In the genomic region with DNA sequence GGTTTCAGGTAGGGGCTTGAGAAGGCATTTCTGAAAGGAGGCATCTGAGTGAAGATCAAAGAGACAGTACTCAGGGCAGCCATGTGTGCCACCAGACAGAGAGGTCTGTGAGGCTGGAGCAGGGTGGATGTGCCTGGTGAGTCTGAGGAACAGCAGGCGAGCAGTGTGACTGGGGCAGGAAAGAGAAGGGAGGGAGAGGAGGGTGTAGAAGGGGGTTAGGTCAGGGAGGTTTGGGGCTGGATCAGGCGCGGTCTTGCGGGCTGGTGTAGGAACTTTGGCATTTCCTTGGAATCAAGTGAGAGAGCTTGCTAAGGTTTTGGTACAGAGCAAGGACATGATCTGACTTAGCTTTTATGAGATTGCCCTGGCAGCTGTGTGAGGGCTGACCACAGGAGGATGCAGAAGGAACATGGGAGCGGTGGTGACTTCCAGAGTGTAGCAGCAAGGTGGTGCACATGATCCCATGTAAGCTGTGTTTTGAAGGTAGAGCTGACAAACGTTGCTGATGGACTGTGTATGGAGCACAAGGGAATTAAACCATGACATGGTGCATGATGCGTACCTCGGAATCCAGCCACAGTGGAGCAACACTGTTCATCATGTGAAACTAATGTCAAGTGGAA, we compare ENCODE assay signal across 18 cellular contexts. TPM values are rescaled to one million over a fixed set of nuclear protein-coding genes. Genes with fewer than 3 reads are reported as not detected.
"Had no signal": no experiment of that assay in that cellular context is flagged by ENCODE, and none has a peak within 500 bp of the region (broad histone marks: within the 10 kb centered on the region; RNA-seq: fewer than 3 reads in every experiment).

No MANE protein-coding gene starts in this region.

- DNase-seq: activated CD8-positive, alpha-beta memory T cell treated with anti-CD3 and anti-CD28 coated beads, Interleukin-2, amount 10 ng/mL, durations not matched to agents 7 days and 5 days; activated gamma-delta T cell treated with Interleukin-2 at 50 U/mL for 16 hours; activated naive CD8-positive, alpha-beta T cell treated with anti-CD3 and anti-CD28 coated beads for 36 hours; activated T-cell treated with anti-CD3 and anti-CD28 coated beads, Interleukin-2, amount 50 U/mL, for 48 hours; dorsolateral prefrontal cortex; glutamatergic neuron; left cardiac atrium; psoas muscle; stimulated activated CD4-positive, alpha-beta T cell treated with anti-CD3 and anti-CD28 coated beads, Interleukin-2, amount 100 ng/mL, for 48 hours; T-helper 17 cell; testis had no signal

- H3K4me3 Mint-ChIP-seq: activated CD8-positive, alpha-beta memory T cell treated with anti-CD3 and anti-CD28 coated beads, Interleukin-2, amount 10 ng/mL, durations not matched to agents 7 days and 5 days; activated naive CD8-positive, alpha-beta T cell treated with anti-CD3 and anti-CD28 coated beads for 36 hours; natural killer cell treated with Interleukin-12 subunit alpha and Interleukin-12 subunit beta and Interleukin-15 and Interleukin-18, amount 100 ng/mL, for 72 hours; stimulated activated naive CD8-positive, alpha-beta T cell treated with anti-CD3 and anti-CD28 coated beads, Interleukin-15, Interleukin-2, amounts not matched to agents 100 ng/mL and 50 ng/mL, for 24 hours; T-helper 17 cell had no signal

- H3K4me1 Mint-ChIP-seq: activated CD8-positive, alpha-beta memory T cell treated with anti-CD3 and anti-CD28 coated beads, Interleukin-2, amount 10 ng/mL, durations not matched to agents 7 days and 5 days; activated naive CD8-positive, alpha-beta T cell treated with anti-CD3 and anti-CD28 coated beads for 36 hours had no signal

- H3K4me3 ChIP-seq: dorsolateral prefrontal cortex, esophagus muscularis mucosa, lung, psoas muscle, testis, vagina had no signal

- H3K36me3 ChIP-seq: vagina had no signal

- FAIRE-seq: endometrium, TTC549 had no signal

- H3K9me3 Mint-ChIP-seq: natural killer cell treated with Interleukin-12 subunit alpha and Interleukin-12 subunit beta and Interleukin-15 and Interleukin-18, amount 100 ng/mL, for 72 hours; stimulated activated naive CD8-positive, alpha-beta T cell treated with anti-CD3 and anti-CD28 coated beads, Interleukin-15, Interleukin-2, amounts not matched to agents 100 ng/mL and 50 ng/mL, for 24 hours had no signal

- H3K4me1 ChIP-seq: testis had no signal

- H3K27me3 ChIP-seq: dorsolateral prefrontal cortex, esophagus muscularis mucosa, testis, vagina had no signal

- H3K27ac ChIP-seq: dorsolateral prefrontal cortex, esophagus muscularis mucosa, psoas muscle, testis, vagina had no signal

- H3K27ac Mint-ChIP-seq: activated CD8-positive, alpha-beta memory T cell treated with anti-CD3 and anti-CD28 coated beads, Interleukin-2, amount 10 ng/mL, durations not matched to agents 7 days and 5 days; activated naive CD8-positive, alpha-beta T cell treated with anti-CD3 and anti-CD28 coated beads for 36 hours; natural killer cell treated with Interleukin-12 subunit alpha and Interleukin-12 subunit beta and Interleukin-15 and Interleukin-18, amount 100 ng/mL, for 72 hours; stimulated activated naive CD8-positive, alpha-beta T cell treated with anti-CD3 and anti-CD28 coated beads, Interleukin-15, Interleukin-2, amounts not matched to agents 100 ng/mL and 50 ng/mL, for 24 hours; T-helper 17 cell had no signal

- ATAC-seq: left cardiac atrium; natural killer cell treated with Interleukin-12 subunit alpha and Interleukin-12 subunit beta and Interleukin-15 and Interleukin-18, amount 100 ng/mL, for 72 hours; psoas muscle; T-helper 17 cell had no signal

- H3K36me3 Mint-ChIP-seq: activated CD8-positive, alpha-beta memory T cell treated with anti-CD3 and anti-CD28 coated beads, Interleukin-2, amount 10 ng/mL, durations not matched to agents 7 days and 5 days; activated naive CD8-positive, alpha-beta T cell treated with anti-CD3 and anti-CD28 coated beads for 36 hours; natural killer cell treated with Interleukin-12 subunit alpha and Interleukin-12 subunit beta and Interleukin-15 and Interleukin-18, amount 100 ng/mL, for 72 hours had no signal

- H3K9me3 ChIP-seq: esophagus muscularis mucosa, psoas muscle, testis, vagina had no signal

RNA-seq across cellular contexts. Expression of a gene that starts 13.9 kb away (rescaled TPM):
- total RNA-seq: activated CD8-positive, alpha-beta memory T cell treated with anti-CD3 and anti-CD28 coated beads, Interleukin-2, amount 10 ng/mL, durations not matched to agents 7 days and 5 days had no signal
